ENCODE assay signal across 35 cellular contexts in the genomic region with DNA sequence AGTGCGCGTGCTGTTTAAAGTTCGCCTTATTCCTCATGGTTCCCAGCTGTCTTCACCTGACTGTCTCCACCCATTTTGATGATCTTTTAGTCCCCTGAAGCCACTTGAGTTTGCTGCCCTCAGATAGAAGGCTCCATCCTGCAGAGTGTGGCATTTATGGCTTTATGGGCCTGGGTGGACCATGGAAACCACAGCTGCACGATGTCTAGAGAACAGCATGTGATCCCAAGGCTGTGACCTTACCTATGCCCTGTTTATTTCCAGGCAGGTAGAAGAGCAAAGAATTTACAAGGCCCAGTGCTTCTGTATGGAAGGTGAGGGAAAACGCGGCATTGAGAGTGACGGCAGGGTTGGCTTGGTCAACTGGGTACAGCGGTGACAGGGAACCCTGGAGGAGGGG.
"Had no signal": no experiment of that assay in that cellular context is flagged by ENCODE, and none has a peak within 500 bp of the region (broad histone marks: within the 10 kb centered on the region; RNA-seq: fewer than 3 reads in every experiment).

No MANE protein-coding gene starts in this region.

- H3K9ac ChIP-seq: KMS-11, SK-N-SH had no signal

- H3K4me1 ChIP-seq: adrenal gland, body of pancreas, breast epithelium, SJSA1 had no signal

- H3K27me3 ChIP-seq: adrenal gland, body of pancreas, breast epithelium, SJSA1 had no signal

- H3K36me3 ChIP-seq: adrenal gland, breast epithelium, SJSA1 had no signal

- FAIRE-seq: astrocyte, RCC 7860 had no signal

- H3K9me3 ChIP-seq: adrenal gland, body of pancreas, breast epithelium, SJSA1, SK-N-SH had no signal

- ATAC-seq: activated CD8-positive, alpha-beta memory T cell treated with anti-CD3 and anti-CD28 coated beads, Interleukin-2, amount 10 ng/mL, durations not matched to agents 7 days and 5 days; body of pancreas; PC-3 had no signal

- DNase-seq: activated B cell treated with CpG ODN at 0.5 μM for 24 hours; activated CD4-positive, alpha-beta memory T cell treated with anti-CD3 and anti-CD28 coated beads, Interleukin-2, amount 10 ng/mL, durations not matched to agents 7 days and 5 days; activated CD4-positive, alpha-beta T cell treated with anti-CD3 and anti-CD28 coated beads for 1 hour; activated CD4-positive, alpha-beta T cell treated with anti-CD3 and anti-CD28 coated beads for 48 hours; activated CD8-positive, alpha-beta memory T cell treated with anti-CD3 and anti-CD28 coated beads for 24 hours; activated CD8-positive, alpha-beta memory T cell treated with anti-CD3 and anti-CD28 coated beads, Interleukin-2, amount 10 ng/mL, durations not matched to agents 7 days and 5 days; activated CD8-positive, alpha-beta memory T cell treated with anti-CD3 and anti-CD28 coated beads, Interleukin-2, amount 50 U/mL, for 48 hours; activated effector memory CD4-positive, alpha-beta T cell treated with anti-CD3 and anti-CD28 coated beads, Interleukin-2, amount 50 U/mL, for 16 hours; activated naive CD4-positive, alpha-beta T cell; activated T-cell treated with anti-CD3 and anti-CD28 coated beads, Interleukin-2, amount 50 U/mL, for 48 hours; adrenal gland; body of pancreas; caudate nucleus; MM.1S; MV-4-11; NCI-H1092; NCI-H1436 treated with DMSO at 0.1 percent for 48 hours; NCI-H1694 treated with DMSO at 0.1 percent for 48 hours; NCI-H2029; NCI-H2171; NCI-H510A; NCI-H526; NCI-H748 treated with DMSO at 0.1 percent for 48 hours; NK-92 treated with Interleukin-12 subunit alpha and Interleukin-12 subunit beta, amount 100 ng/mL, for 24 hours; PC-3; Right ventricle myocardium superior; SK-N-SH; T-helper 9 cell had no signal

- H3K4me3 ChIP-seq: adrenal gland, body of pancreas, breast epithelium, SJSA1 had no signal

- H3K27ac ChIP-seq: adrenal gland, body of pancreas, breast epithelium, KMS-11, RWPE1, SJSA1, VCaP had no signal
